Comparison of ENCODE assay signal across 1 cellular context in the genomic region with DNA sequence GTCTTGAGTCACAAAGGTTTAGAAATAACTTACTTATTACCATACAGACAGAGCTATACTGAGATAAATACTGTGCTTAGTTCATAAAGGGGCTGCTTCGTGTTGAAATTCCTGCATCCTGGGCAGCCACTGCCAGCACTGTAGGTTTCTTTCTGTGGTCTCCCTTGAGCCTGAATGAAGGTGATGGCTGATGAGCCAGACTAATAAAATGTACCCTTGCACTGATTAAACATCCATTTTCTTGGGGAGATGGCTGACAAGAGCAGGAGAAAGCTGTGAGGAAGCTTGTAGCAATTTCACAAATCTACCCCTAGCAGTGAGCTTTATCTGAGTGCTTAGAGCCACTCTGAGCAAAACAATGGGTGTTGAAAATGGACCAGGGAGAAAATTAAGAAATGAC.
TF ChIP-seq lines count a peak whose summit lies in the region.

No MANE protein-coding gene starts in this region.

TF ChIP-seq in SK-N-SH, 30 proteins besides CTCF, POLR2A, EP300 and RAD21 (continued from another document):
- TF ChIP-seq EZH2phosphoT487 (IDR thresholded peaks at IDR 0.05; ENCODE audit: borderline replicate concordance, low read depth): no peak
